Comparison of ENCODE assay signal across 1 cellular context in the genomic region with DNA sequence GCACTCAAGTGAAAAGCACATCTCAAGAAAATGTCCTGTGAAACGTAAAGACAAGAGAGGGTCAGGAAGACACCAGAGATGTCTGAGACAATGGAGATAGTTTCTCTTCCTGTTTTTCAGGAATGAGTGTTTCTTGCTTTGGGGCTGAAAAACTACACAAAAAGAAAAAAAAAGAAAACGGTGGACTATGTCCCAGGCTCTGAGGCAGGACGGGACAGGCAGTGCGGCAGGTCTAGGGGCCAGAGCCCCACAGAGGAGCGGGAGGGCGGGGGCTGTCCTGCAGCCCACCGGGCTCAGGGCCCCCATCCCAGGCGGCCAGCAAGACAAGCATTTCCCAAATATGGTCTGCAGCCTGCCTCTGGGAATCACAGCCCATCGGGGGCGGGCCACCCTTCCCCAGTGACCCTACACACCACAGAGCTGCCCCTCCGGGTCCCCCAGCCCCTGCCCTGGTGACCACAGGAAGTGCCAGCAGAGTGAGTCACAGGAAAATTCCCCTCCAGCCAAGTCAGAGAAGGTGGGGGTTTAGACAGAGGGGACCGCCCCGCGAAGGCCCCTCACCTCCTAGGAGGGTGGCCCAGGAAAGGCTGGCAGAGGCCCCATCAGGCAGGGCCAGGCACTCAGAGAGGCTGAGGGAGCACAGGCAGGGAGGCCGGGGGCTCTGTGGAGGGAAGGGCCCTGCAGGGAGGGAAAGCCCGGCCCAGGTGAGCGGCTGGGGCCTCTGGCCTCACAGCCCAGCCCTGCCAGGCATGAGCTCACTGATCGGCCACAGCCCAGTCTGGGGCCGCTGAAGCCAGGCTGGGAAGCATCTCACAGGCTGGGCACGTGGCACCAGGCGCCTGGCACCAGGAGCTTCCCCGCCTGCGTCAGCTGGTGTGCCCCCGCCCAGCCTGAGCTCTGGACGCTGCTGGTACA.
A peak's percentile ranks its signal among the peaks of the same experiment; 100 is the strongest.
TF ChIP-seq lines count a peak whose summit lies in the region.

No MANE protein-coding gene starts in this region.

TF ChIP-seq in HepG2, 621 proteins besides CTCF, POLR2A, EP300 and RAD21 (continued from another document and continues in another):
- TF ChIP-seq, protein P1, sequence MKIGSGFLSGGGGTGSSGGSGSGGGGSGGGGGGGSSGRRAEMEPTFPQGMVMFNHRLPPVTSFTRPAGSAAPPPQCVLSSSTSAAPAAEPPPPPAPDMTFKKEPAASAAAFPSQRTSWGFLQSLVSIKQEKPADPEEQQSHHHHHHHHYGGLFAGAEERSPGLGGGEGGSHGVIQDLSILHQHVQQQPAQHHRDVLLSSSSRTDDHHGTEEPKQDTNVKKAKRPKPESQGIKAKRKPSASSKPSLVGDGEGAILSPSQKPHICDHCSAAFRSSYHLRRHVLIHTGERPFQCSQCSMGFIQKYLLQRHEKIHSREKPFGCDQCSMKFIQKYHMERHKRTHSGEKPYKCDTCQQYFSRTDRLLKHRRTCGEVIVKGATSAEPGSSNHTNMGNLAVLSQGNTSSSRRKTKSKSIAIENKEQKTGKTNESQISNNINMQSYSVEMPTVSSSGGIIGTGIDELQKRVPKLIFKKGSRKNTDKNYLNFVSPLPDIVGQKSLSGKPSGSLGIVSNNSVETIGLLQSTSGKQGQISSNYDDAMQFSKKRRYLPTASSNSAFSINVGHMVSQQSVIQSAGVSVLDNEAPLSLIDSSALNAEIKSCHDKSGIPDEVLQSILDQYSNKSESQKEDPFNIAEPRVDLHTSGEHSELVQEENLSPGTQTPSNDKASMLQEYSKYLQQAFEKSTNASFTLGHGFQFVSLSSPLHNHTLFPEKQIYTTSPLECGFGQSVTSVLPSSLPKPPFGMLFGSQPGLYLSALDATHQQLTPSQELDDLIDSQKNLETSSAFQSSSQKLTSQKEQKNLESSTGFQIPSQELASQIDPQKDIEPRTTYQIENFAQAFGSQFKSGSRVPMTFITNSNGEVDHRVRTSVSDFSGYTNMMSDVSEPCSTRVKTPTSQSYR (CRISPR knock-in tag; IDR thresholded peaks at IDR 0.05; ENCODE audit: borderline replicate concordance) = peak; percentile 91
- TF ChIP-seq ZNF768 (CRISPR knock-in tag; IDR thresholded peaks at IDR 0.05) (no peak; the same call in 1 of the 2 replicates), ZNF775 (CRISPR knock-in tag; IDR thresholded peaks at IDR 0.05; ENCODE audit: borderline replicate concordance) (0 out of 2 replicates have a peak, but pooled peaks have one; percentile 80), HDAC2 (CRISPR knock-in tag; IDR thresholded peaks at IDR 0.05) (peak; percentile 92), ZBTB21 (CRISPR knock-in tag; IDR thresholded peaks at IDR 0.05) (peak; percentile 41; the same call in 1 of the 2 replicates), ARHGAP35 (CRISPR knock-in tag; IDR thresholded peaks at IDR 0.05; ENCODE audit: borderline replicate concordance) (peak; percentile 89; the same call in 1 of the 2 replicates), ZNF83 (CRISPR knock-in tag; IDR thresholded peaks at IDR 0.05; ENCODE audit: borderline replicate concordance) (0 out of 2 replicates have a peak, but pooled peaks have one; percentile 35), CENPX (CRISPR knock-in tag; IDR thresholded peaks at IDR 0.05) (no peak), TRIM24 (CRISPR knock-in tag; IDR thresholded peaks at IDR 0.05) (no peak), ZNF331 (CRISPR knock-in tag; IDR thresholded peaks at IDR 0.05) (peak; percentile 96), ZNF317 (CRISPR knock-in tag; IDR thresholded peaks at IDR 0.05) (peak; percentile 94; the same call in 1 of the 2 replicates), IKZF1 (IDR thresholded peaks at IDR 0.05) (no peak), CC2D1A (CRISPR knock-in tag; IDR thresholded peaks at IDR 0.05) (no peak; the same call in 1 of the 2 replicates), WIZ (CRISPR knock-in tag; IDR thresholded peaks at IDR 0.05) (no peak), ZNF12 (CRISPR knock-in tag; IDR thresholded peaks at IDR 0.05) (peak; percentile 53; the same call in 1 of the 2 replicates), ZNF563 (CRISPR knock-in tag; IDR thresholded peaks at IDR 0.05) (0 out of 2 replicates have a peak, but pooled peaks have one; percentile 46), ZIK1 (CRISPR knock-in tag; IDR thresholded peaks at IDR 0.05; ENCODE audit: borderline replicate concordance, low read depth) (no peak; the same call in none of the 2 replicates), ATF7 (IDR thresholded peaks at IDR 0.05) (no peak), ATF7 (CRISPR knock-in tag; IDR thresholded peaks at IDR 0.05) (peak; percentile 96), ZNF10 (CRISPR knock-in tag; IDR thresholded peaks at IDR 0.05; ENCODE audit: borderline replicate concordance, low read depth) (no peak), ZSCAN21 (CRISPR knock-in tag; IDR thresholded peaks at IDR 0.05; ENCODE audit: borderline replicate concordance) (peak; percentile 79; the same call in 1 of the 2 replicates), NRL (CRISPR knock-in tag; IDR thresholded peaks at IDR 0.05; ENCODE audit: borderline replicate concordance) (peak; percentile 74; the same call in 1 of the 2 replicates), ATF1 (CRISPR knock-in tag; IDR thresholded peaks at IDR 0.05) (no peak), ZNF749 (CRISPR knock-in tag; IDR thresholded peaks at IDR 0.05; ENCODE audit: borderline replicate concordance) (peak; percentile 85; the same call in 1 of the 2 replicates), TBP (CRISPR knock-in tag; IDR thresholded peaks at IDR 0.05) (no peak), NFRKB (IDR thresholded peaks at IDR 0.05) (no peak), TEAD2 (CRISPR knock-in tag; IDR thresholded peaks at IDR 0.05) (no peak), ZNF383 (CRISPR knock-in tag; IDR thresholded peaks at IDR 0.05; ENCODE audit: borderline replicate concordance) (no peak), GABPA (IDR thresholded peaks at IDR 0.05; ENCODE audit: low read depth, low read length) (no peak), GABPA (CRISPR knock-in tag; IDR thresholded peaks at IDR 0.05; ENCODE audit: low read depth) (peak; percentile 91), JUND (CRISPR knock-in tag; IDR thresholded peaks at IDR 0.05) (peak; percentile 100), ZFP90 (CRISPR knock-in tag; IDR thresholded peaks at IDR 0.05; ENCODE audit: borderline replicate concordance) (peak; percentile 92; the same call in 1 of the 2 replicates), KDM5B (CRISPR knock-in tag; IDR thresholded peaks at IDR 0.05; ENCODE audit: borderline replicate concordance) (peak; percentile 95)
- TF ChIP-seq, protein P2, sequence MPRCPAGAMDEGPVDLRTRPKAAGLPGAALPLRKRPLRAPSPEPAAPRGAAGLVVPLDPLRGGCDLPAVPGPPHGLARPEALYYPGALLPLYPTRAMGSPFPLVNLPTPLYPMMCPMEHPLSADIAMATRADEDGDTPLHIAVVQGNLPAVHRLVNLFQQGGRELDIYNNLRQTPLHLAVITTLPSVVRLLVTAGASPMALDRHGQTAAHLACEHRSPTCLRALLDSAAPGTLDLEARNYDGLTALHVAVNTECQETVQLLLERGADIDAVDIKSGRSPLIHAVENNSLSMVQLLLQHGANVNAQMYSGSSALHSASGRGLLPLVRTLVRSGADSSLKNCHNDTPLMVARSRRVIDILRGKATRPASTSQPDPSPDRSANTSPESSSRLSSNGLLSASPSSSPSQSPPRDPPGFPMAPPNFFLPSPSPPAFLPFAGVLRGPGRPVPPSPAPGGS (CRISPR knock-in tag; IDR thresholded peaks at IDR 0.05) = peak; percentile 91
- TF ChIP-seq, protein P3, sequence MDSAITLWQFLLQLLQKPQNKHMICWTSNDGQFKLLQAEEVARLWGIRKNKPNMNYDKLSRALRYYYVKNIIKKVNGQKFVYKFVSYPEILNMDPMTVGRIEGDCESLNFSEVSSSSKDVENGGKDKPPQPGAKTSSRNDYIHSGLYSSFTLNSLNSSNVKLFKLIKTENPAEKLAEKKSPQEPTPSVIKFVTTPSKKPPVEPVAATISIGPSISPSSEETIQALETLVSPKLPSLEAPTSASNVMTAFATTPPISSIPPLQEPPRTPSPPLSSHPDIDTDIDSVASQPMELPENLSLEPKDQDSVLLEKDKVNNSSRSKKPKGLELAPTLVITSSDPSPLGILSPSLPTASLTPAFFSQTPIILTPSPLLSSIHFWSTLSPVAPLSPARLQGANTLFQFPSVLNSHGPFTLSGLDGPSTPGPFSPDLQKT (CRISPR knock-in tag; IDR thresholded peaks at IDR 0.05; ENCODE audit: borderline replicate concordance) = no peak
- TF ChIP-seq, protein P4, sequence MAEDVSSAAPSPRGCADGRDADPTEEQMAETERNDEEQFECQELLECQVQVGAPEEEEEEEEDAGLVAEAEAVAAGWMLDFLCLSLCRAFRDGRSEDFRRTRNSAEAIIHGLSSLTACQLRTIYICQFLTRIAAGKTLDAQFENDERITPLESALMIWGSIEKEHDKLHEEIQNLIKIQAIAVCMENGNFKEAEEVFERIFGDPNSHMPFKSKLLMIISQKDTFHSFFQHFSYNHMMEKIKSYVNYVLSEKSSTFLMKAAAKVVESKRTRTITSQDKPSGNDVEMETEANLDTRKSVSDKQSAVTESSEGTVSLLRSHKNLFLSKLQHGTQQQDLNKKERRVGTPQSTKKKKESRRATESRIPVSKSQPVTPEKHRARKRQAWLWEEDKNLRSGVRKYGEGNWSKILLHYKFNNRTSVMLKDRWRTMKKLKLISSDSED (CRISPR knock-in tag; IDR thresholded peaks at IDR 0.05) = no peak
- TF ChIP-seq, protein P5, sequence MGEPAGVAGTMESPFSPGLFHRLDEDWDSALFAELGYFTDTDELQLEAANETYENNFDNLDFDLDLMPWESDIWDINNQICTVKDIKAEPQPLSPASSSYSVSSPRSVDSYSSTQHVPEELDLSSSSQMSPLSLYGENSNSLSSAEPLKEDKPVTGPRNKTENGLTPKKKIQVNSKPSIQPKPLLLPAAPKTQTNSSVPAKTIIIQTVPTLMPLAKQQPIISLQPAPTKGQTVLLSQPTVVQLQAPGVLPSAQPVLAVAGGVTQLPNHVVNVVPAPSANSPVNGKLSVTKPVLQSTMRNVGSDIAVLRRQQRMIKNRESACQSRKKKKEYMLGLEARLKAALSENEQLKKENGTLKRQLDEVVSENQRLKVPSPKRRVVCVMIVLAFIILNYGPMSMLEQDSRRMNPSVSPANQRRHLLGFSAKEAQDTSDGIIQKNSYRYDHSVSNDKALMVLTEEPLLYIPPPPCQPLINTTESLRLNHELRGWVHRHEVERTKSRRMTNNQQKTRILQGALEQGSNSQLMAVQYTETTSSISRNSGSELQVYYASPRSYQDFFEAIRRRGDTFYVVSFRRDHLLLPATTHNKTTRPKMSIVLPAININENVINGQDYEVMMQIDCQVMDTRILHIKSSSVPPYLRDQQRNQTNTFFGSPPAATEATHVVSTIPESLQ (CRISPR knock-in tag; conservative IDR thresholded peaks at IDR 0.05) = peak; percentile 64; the same call in 1 of the 2 replicates
- TF ChIP-seq, protein P6, sequence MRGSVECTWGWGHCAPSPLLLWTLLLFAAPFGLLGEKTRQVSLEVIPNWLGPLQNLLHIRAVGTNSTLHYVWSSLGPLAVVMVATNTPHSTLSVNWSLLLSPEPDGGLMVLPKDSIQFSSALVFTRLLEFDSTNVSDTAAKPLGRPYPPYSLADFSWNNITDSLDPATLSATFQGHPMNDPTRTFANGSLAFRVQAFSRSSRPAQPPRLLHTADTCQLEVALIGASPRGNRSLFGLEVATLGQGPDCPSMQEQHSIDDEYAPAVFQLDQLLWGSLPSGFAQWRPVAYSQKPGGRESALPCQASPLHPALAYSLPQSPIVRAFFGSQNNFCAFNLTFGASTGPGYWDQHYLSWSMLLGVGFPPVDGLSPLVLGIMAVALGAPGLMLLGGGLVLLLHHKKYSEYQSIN (CRISPR knock-in tag; IDR thresholded peaks at IDR 0.05; ENCODE audit: borderline replicate concordance) = no peak
- TF ChIP-seq, protein P7, sequence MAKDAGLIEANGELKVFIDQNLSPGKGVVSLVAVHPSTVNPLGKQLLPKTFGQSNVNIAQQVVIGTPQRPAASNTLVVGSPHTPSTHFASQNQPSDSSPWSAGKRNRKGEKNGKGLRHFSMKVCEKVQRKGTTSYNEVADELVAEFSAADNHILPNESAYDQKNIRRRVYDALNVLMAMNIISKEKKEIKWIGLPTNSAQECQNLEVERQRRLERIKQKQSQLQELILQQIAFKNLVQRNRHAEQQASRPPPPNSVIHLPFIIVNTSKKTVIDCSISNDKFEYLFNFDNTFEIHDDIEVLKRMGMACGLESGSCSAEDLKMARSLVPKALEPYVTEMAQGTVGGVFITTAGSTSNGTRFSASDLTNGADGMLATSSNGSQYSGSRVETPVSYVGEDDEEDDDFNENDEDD (CRISPR knock-in tag; IDR thresholded peaks at IDR 0.05; ENCODE audit: borderline replicate concordance) = peak; percentile 65
- TF ChIP-seq, protein P8, sequence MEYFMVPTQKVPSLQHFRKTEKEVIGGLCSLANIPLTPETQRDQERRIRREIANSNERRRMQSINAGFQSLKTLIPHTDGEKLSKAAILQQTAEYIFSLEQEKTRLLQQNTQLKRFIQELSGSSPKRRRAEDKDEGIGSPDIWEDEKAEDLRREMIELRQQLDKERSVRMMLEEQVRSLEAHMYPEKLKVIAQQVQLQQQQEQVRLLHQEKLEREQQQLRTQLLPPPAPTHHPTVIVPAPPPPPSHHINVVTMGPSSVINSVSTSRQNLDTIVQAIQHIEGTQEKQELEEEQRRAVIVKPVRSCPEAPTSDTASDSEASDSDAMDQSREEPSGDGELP (IDR thresholded peaks at IDR 0.05; ENCODE audit: borderline replicate concordance, low read depth) = peak; percentile 87
- TF ChIP-seq, protein P9, sequence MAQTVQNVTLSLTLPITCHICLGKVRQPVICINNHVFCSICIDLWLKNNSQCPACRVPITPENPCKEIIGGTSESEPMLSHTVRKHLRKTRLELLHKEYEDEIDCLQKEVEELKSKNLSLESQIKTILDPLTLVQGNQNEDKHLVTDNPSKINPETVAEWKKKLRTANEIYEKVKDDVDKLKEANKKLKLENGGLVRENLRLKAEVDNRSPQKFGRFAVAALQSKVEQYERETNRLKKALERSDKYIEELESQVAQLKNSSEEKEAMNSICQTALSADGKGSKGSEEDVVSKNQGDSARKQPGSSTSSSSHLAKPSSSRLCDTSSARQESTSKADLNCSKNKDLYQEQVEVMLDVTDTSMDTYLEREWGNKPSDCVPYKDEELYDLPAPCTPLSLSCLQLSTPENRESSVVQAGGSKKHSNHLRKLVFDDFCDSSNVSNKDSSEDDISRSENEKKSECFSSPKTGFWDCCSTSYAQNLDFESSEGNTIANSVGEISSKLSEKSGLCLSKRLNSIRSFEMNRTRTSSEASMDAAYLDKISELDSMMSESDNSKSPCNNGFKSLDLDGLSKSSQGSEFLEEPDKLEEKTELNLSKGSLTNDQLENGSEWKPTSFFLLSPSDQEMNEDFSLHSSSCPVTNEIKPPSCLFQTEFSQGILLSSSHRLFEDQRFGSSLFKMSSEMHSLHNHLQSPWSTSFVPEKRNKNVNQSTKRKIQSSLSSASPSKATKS (CRISPR knock-in tag; IDR thresholded peaks at IDR 0.05) = 0 out of 2 replicates have a peak, but pooled peaks have one; percentile 86
- TF ChIP-seq, protein P10, sequence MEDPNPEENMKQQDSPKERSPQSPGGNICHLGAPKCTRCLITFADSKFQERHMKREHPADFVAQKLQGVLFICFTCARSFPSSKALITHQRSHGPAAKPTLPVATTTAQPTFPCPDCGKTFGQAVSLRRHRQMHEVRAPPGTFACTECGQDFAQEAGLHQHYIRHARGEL (CRISPR knock-in tag; IDR thresholded peaks at IDR 0.05) = peak; percentile 92; the same call in 1 of the 2 replicates
